Comparison of ENCODE assay signal across 27 cellular contexts in the genomic region with DNA sequence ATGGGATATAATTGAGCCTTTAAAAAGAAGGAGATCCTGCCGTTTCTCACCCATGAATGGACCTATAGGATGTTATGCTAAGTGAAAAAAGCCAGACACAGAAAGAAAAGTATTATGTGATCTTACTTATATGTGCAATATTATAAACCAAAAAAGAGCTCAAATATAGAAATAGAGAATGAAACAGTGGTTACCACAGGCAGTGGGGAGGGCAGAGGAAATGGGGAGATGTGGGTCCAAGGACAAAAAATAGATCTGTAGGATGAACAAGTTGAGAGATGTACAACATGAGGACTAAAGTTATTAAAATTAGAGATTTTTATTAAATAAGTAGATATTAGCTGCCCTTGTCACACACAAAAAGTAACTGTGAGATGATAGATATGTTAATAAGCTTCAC.
"Had no signal": no experiment of that assay in that cellular context is flagged by ENCODE, and none has a peak within 500 bp of the region (broad histone marks: within the 10 kb centered on the region; RNA-seq: fewer than 3 reads in every experiment).

No MANE protein-coding gene starts in this region.

- H3K4me3 Mint-ChIP-seq: activated naive CD8-positive, alpha-beta T cell; nephron progenitor cell; stimulated activated naive B cell treated with anti-CD40 and anti-IgM and Interleukin-4, amounts not matched to agents 10 μg/mL and 1 μg/mL and 100 μg/mL, for 72 hours had no signal

- H3K27me3 ChIP-seq: colonic mucosa, gastrocnemius medialis, neutrophil, right lobe of liver, suprapubic skin, tibial artery, upper lobe of right lung had no signal

- H3K27ac Mint-ChIP-seq: activated naive CD8-positive, alpha-beta T cell; nephron progenitor cell; stimulated activated naive B cell treated with anti-CD40 and anti-IgM and Interleukin-4, amounts not matched to agents 10 μg/mL and 1 μg/mL and 100 μg/mL, for 72 hours had no signal

- H3K27me3 Mint-ChIP-seq: activated naive CD8-positive, alpha-beta T cell; stimulated activated naive B cell treated with anti-CD40 and anti-IgM and Interleukin-4, amounts not matched to agents 10 μg/mL and 1 μg/mL and 100 μg/mL, for 72 hours had no signal

- H3K4me3 ChIP-seq: colonic mucosa, gastrocnemius medialis, left ventricle myocardium inferior, lung, mucosa of descending colon, right lobe of liver, suprapubic skin, tibial artery, upper lobe of right lung had no signal

- H3K9me3 ChIP-seq: colonic mucosa, gastrocnemius medialis, mucosa of descending colon, neutrophil, right lobe of liver, suprapubic skin, tibial artery, upper lobe of right lung had no signal

- H3K27ac ChIP-seq: colonic mucosa, gastrocnemius medialis, left ventricle myocardium inferior, neutrophil, right lobe of liver, suprapubic skin, tibial artery, upper lobe of right lung, VCaP had no signal

- H3K4me1 Mint-ChIP-seq: nephron progenitor cell had no signal

- H3K4me1 ChIP-seq: colonic mucosa, right lobe of liver, suprapubic skin, upper lobe of right lung had no signal

- DNase-seq: activated CD4-positive, alpha-beta T cell treated with anti-CD3 and anti-CD28 coated beads for 4 hours; activated CD4-positive, alpha-beta T cell treated with anti-CD3 and anti-CD28 coated beads, Interleukin-2, amount 50 U/mL, for 4 hours; activated CD8-positive, alpha-beta memory T cell treated with anti-CD3 and anti-CD28 coated beads, Interleukin-2, amount 50 U/mL, for 48 hours; activated effector memory CD4-positive, alpha-beta T cell treated with Interleukin-2 at 50 U/mL for 16 hours; activated naive CD4-positive, alpha-beta T cell treated with Interleukin-2 at 50 U/mL for 16 hours; activated T-cell treated with anti-CD3 and anti-CD28 coated beads, Interleukin-2, amount 50 U/mL, for 48 hours; anterior cingulate cortex; cerebellar nuclear complex; colonic mucosa; effector CD8-positive, alpha-beta T cell; gastrocnemius medialis; glutamatergic neuron; islet precursor cell; left ventricle myocardium inferior; mesendoderm; mucosa of descending colon; nephron progenitor cell; right lobe of liver; stimulated activated CD4-positive, alpha-beta T cell treated with anti-CD3 and anti-CD28 coated beads, Interleukin-4, amount 100 ng/mL, for 1 hour; stimulated activated naive B cell treated with anti-CD40 and anti-IgM and Interleukin-4, amounts not matched to agents 10 μg/mL and 1 μg/mL and 100 μg/mL, for 72 hours; tibial artery; upper lobe of right lung had no signal

- H3K36me3 ChIP-seq: colonic mucosa, gastrocnemius medialis, left ventricle myocardium inferior, neutrophil, right lobe of liver, suprapubic skin, tibial artery, upper lobe of right lung had no signal

- ATAC-seq: gastrocnemius medialis; right lobe of liver; stimulated activated naive B cell treated with anti-CD40 and anti-IgM and Interleukin-4, amounts not matched to agents 10 μg/mL and 1 μg/mL and 100 μg/mL, for 72 hours; upper lobe of right lung had no signal
